In the genomic region with DNA sequence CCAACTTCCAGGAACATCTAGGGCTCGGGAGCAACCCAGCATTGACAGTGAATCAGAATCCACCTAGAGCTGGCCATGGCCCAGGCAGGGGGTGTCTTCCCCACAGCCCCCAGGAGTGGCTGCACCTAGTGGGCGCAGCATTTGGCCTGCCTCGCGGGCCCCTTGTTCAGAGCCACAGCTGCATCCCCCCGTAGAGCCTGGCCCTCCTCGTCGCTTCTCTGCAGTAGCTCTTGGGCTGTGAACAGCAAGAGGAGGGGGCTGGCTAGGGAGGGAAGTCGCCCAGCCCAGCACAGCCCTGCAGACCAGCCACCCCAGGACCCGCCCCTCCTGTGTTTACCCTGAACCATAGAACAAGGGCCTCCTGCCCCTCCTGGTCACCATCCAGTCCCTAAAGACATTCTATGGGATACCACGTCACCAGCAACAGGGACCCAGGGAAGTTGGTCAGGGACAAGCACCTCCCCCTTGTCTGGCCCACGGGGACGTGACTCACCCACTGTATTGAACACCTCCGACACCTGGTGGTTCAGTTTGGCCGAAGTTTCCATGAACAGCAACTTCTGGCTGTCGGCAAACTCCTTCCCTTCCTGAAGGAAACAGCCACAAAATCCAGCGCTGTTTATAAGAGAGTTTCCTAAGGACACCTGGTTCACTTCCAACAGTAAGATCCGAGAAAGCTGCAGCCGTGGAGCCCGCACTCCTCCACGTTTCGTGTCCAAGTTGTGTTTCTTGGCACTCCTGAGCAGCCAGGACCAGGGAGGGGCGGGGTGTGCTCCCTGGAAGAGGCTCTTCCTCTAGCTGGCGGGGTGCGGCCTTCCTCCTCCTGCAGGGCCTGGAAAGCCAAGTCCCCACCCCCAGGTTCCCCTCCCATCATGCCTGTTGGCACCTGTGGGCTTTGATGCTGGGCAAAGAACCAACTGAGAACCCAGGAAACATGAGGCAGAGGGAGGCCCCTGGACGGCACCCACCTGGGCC, we compare ENCODE assay signal across 18 cellular contexts. TPM values are rescaled to one million over a fixed set of nuclear protein-coding genes. Genes with fewer than 3 reads are reported as not detected.
A peak's percentile ranks its signal among the peaks of the same experiment; 100 is the strongest.
DNase-seq lines count a peak whose midpoint lies in the region; ATAC-seq and TF ChIP-seq lines count a peak whose summit lies in the region.
"Had no signal": no experiment of that assay in that cellular context is flagged by ENCODE, and none has a peak within 500 bp of the region (broad histone marks: within the 10 kb centered on the region; RNA-seq: fewer than 3 reads in every experiment).

No MANE protein-coding gene starts in this region.

- no peak overlapping the region for H3K18ac ChIP-seq in trophoblast cell (ENCODE audit: low read length)

- H3K23ac ChIP-seq in trophoblast cell (ENCODE audit: low read length): no peak overlapping the region

- no peak overlapping the region for H3K4me3 Mint-ChIP-seq in effector memory CD8-positive, alpha-beta T cell
- H3K4me3 Mint-ChIP-seq: activated CD4-positive, alpha-beta T cell treated with anti-CD3 and anti-CD28 coated beads for 36 hours; neural progenitor cell; T-helper 1 cell treated with Interleukin-12 subunit alpha and Interleukin-12 subunit beta and Interleukin-4 antibody, amounts not matched to agents 30 μg/mL and 1 μg/mL, for 36 hours had no signal

- peaks cover 39 to 55% of the 10 kb centered on the region in 2 donors for H3K27me3 Mint-ChIP-seq in effector memory CD8-positive, alpha-beta T cell
- H3K27me3 Mint-ChIP-seq: activated CD4-positive, alpha-beta T cell treated with anti-CD3 and anti-CD28 coated beads for 36 hours had no signal

- H3K4me1 Mint-ChIP-seq in effector memory CD8-positive, alpha-beta T cell (ENCODE audit: low read depth in 2 of 2): peaks cover 3 to 6% of the 10 kb centered on the region in 2 donors
- H3K4me1 Mint-ChIP-seq: activated CD4-positive, alpha-beta T cell treated with anti-CD3 and anti-CD28 coated beads for 36 hours had no signal

- no peaks in the 10 kb centered on the region for H4K20me1 ChIP-seq in hepatocyte (ENCODE audit: insufficient read depth, poor library complexity, severe bottlenecking)

- 81% methylated on average over 21 of the region's 25 CpGs for WGBS in hepatocyte (ENCODE audit: low lambda C conversion rate, missing lambda C conversion rate)
- no CpG with 5 or more reads among the region's 25 CpGs for WGBS in trophoblast cell (ENCODE audit: extremely low coverage, insufficient coverage, insufficient read length)

- no peak overlapping the region for H2AFZ ChIP-seq in hepatocyte
- peak overlapping the region; percentile 55 for H2AFZ ChIP-seq in trophoblast cell (ENCODE audit: insufficient read depth, low read length, poor library complexity)
- H2AFZ ChIP-seq: neural progenitor cell had no signal

- no peak overlapping the region for H3K4ac ChIP-seq in trophoblast cell (ENCODE audit: low read depth, low read length)

- H3K4me3 ChIP-seq in hepatocyte (no peak overlapping the region), trophoblast cell (ENCODE audit: low read depth, low read length) (peak overlapping the region; percentile 31)
- H3K4me3 ChIP-seq: neural progenitor cell, tibial nerve had no signal

- no peak overlapping the region for H2BK5ac ChIP-seq in trophoblast cell (ENCODE audit: low read depth, low read length, poor library complexity)

- H3K79me1 ChIP-seq in trophoblast cell (ENCODE audit: low read length): peaks cover 2% of the 10 kb centered on the region

- ATAC-seq in effector memory CD8-positive, alpha-beta T cell (replicated peaks): no peak
- no peak for ATAC-seq in GM19452 (IDR thresholded peaks at IDR 0.05; ENCODE audit: unreplicated experiment)
- ATAC-seq: activated CD4-positive, alpha-beta T cell treated with anti-CD3 and anti-CD28 coated beads for 36 hours had no signal

- in situ Hi-C loops in GM13977 (cut with MboI; ENCODE audit: low pct_unique_long_range_greater_than_20kb, low sequenced_read_pairs, unreplicated experiment): loop anchor here (10.0 kb wide), 1 partner anchor 70 kb away; no protein-coding TSS in a partner anchor

- H3K9me3 Mint-ChIP-seq in effector memory CD8-positive, alpha-beta T cell: no peaks in the 10 kb centered on the region
- H3K9me3 Mint-ChIP-seq: neural progenitor cell; T-helper 1 cell treated with Interleukin-12 subunit alpha and Interleukin-12 subunit beta and Interleukin-4 antibody, amounts not matched to agents 30 μg/mL and 1 μg/mL, for 36 hours had no signal

- peak overlapping the region; percentile 21 for H4K91ac ChIP-seq in trophoblast cell (ENCODE audit: low read depth, low read length)

- H3K4me1 ChIP-seq in hepatocyte (ENCODE audit: insufficient read depth): peaks cover 11% of the 10 kb centered on the region
- H3K4me1 ChIP-seq in trophoblast cell (ENCODE audit: control insufficient read depth in 1 of 2, insufficient read depth in 2 of 2, low read length in 2 of 2): peaks cover 9 to 10% of the 10 kb centered on the region in 2 experiments
- H3K4me1 ChIP-seq: neural progenitor cell had no signal

- no peaks in the 10 kb centered on the region for H3K79me2 ChIP-seq in hepatocyte
- no peaks in the 10 kb centered on the region for H3K79me2 ChIP-seq in trophoblast cell (ENCODE audit: control insufficient read depth, insufficient read depth, low read length, poor library complexity)

- H4K12ac ChIP-seq in trophoblast cell (ENCODE audit: low read depth, low read length): no peak overlapping the region

- H3K27me3 ChIP-seq in hepatocyte: no peaks in the 10 kb centered on the region
- H3K27me3 ChIP-seq in trophoblast cell (ENCODE audit: insufficient read depth, low read length): no peaks in the 10 kb centered on the region
- H3K27me3 ChIP-seq: neural progenitor cell, tibial nerve had no signal

- H4K8ac ChIP-seq in trophoblast cell (ENCODE audit: low read depth, low read length): no peak overlapping the region

- H3K27ac ChIP-seq in hepatocyte (peak overlapping the region; percentile 3), trophoblast cell (ENCODE audit: low read depth, low read length) (no peak overlapping the region)
- H3K27ac ChIP-seq: neural progenitor cell, tibial nerve had no signal

- no peak overlapping the region for H2AK5ac ChIP-seq in trophoblast cell (ENCODE audit: low read length)

- no peaks in the 10 kb centered on the region for H3K36me3 Mint-ChIP-seq in effector memory CD8-positive, alpha-beta T cell (ENCODE audit: insufficient read depth)
- H3K36me3 Mint-ChIP-seq: neural progenitor cell had no signal

- H3K9me2 ChIP-seq in hepatocyte (replicated peaks; ENCODE audit: insufficient read depth): no peaks in the 10 kb centered on the region

- H2BK12ac ChIP-seq in trophoblast cell (ENCODE audit: low read length): peak overlapping the region; percentile 47

- H3K9ac ChIP-seq in trophoblast cell (ENCODE audit: low read length): no peak overlapping the region
- H3K9ac ChIP-seq: neural progenitor cell had no signal

- no peak overlapping the region for H2BK120ac ChIP-seq in trophoblast cell (ENCODE audit: insufficient read depth, low read length, poor library complexity)

- H3K14ac ChIP-seq in trophoblast cell (ENCODE audit: low read length): no peak overlapping the region

- DNase-seq in Daoy (ENCODE audit: low read depth) (peak; percentile 44), astrocyte of the hippocampus (ENCODE audit: low read depth, low spot score) (peak; percentile 44), hepatocyte (ENCODE audit: low spot score) (peak; percentile 47), trophoblast cell (peak; percentile 40 to 61), GM13977 (ENCODE audit: low spot score) (no peak)
- DNase-seq in stimulated activated CD4-positive, alpha-beta T cell treated with anti-CD3 and anti-CD28 coated beads, Interleukin-1b, Interleukin-23, amount 100 ng/mL, for 48 hours: no peak
- no peak for DNase-seq in effector memory CD8-positive, alpha-beta T cell
- DNase-seq: activated CD4-positive, alpha-beta T cell treated with anti-CD3 and anti-CD28 coated beads for 36 hours; activated T-cell treated with anti-CD3 and anti-CD28 coated beads, Interleukin-2, amount 50 U/mL, for 48 hours; COR-L47; NCI-H1048; NCI-H446 had no signal

- no peaks in the 10 kb centered on the region for H3K9me3 ChIP-seq in hepatocyte (ENCODE audit: low read depth)
- no peaks in the 10 kb centered on the region for H3K9me3 ChIP-seq in trophoblast cell (ENCODE audit: insufficient read depth, low read depth, low read length)
- H3K9me3 ChIP-seq: tibial nerve had no signal

- no peaks in the 10 kb centered on the region for H3K36me3 ChIP-seq in hepatocyte (replicated peaks; ENCODE audit: insufficient read depth, low read depth)
- H3K36me3 ChIP-seq in trophoblast cell (ENCODE audit: control insufficient read depth in 1 of 2, insufficient read depth in 2 of 2, low read length in 2 of 2): peaks cover 2% of the 10 kb centered on the region in 2 experiments
- H3K36me3 ChIP-seq: neural progenitor cell, tibial nerve had no signal

- H3K27ac Mint-ChIP-seq in effector memory CD8-positive, alpha-beta T cell: no peak overlapping the region
- H3K27ac Mint-ChIP-seq: activated CD4-positive, alpha-beta T cell treated with anti-CD3 and anti-CD28 coated beads for 36 hours; T-helper 1 cell treated with Interleukin-12 subunit alpha and Interleukin-12 subunit beta and Interleukin-4 antibody, amounts not matched to agents 30 μg/mL and 1 μg/mL, for 36 hours had no signal

- H3K4me2 ChIP-seq in hepatocyte (no peak overlapping the region), trophoblast cell (ENCODE audit: low read length) (no peak overlapping the region)
- H3K4me2 ChIP-seq: neural progenitor cell had no signal

- TF ChIP-seq CTCF in hepatocyte (IDR thresholded peaks at IDR 0.05; ENCODE audit: poor library complexity) (no peak), GM13977 (IDR thresholded peaks at IDR 0.05; ENCODE audit: extremely low read depth, insufficient read depth, missing control alignments) (no peak)

RNA-seq across cellular contexts. Expression of a gene that starts 8.8 kb away (rescaled TPM):
- not detected in 2 replicates for total RNA-seq in Daoy (2014; rRNA removed; shearing (Covaris generic))
- total RNA-seq in hepatocyte: not detected in 2 replicates
- polyA plus RNA-seq in hepatocyte: not detected in 2 replicates
- polyA plus RNA-seq in trophoblast cell (2013): not detected in 2 replicates
- total RNA-seq: activated CD4-positive, alpha-beta T cell treated with anti-CD3 and anti-CD28 coated beads for 36 hours; dermis microvascular lymphatic vessel endothelial cell; frontal cortex; tibial nerve had no signal

RNA-seq across cellular contexts. Expression of a gene that starts 15.4 kb away (rescaled TPM):
- 0.40 and 2.3 TPM in 2 replicates for total RNA-seq in Daoy (2014; rRNA removed; shearing (Covaris generic))
- 56.8 and 58.3 TPM in 2 replicates for total RNA-seq in hepatocyte
- 89.6 and 99.1 TPM in 2 replicates for polyA plus RNA-seq in hepatocyte
- 15.7 and 16.1 TPM in 2 replicates for polyA plus RNA-seq in trophoblast cell (2013)

RNA-seq across cellular contexts. Expression of a gene that starts 52.2 kb away (rescaled TPM):
- 35.1 and 41.3 TPM in 2 replicates for total RNA-seq in Daoy (2014; rRNA removed; shearing (Covaris generic))
- total RNA-seq in hepatocyte: 42.7 and 49.0 TPM in 2 replicates
- polyA plus RNA-seq in hepatocyte: 64.1 and 81.4 TPM in 2 replicates
- 51.0 and 58.1 TPM in 2 replicates for polyA plus RNA-seq in trophoblast cell (2013)

Comparison
In these comparisons a context has a peak if more than half of its experiments do, and no peak if none do; other contexts are left out.
1. DNase-seq: peak in Daoy (single experiment), astrocyte of the hippocampus (single experiment), hepatocyte (single experiment) and trophoblast cell (2 of 2); none in stimulated activated CD4-positive, alpha-beta T cell treated with anti-CD3 and anti-CD28 coated beads, Interleukin-1b, Interleukin-23, amount 100 ng/mL, for 48 hours (single experiment), effector memory CD8-positive, alpha-beta T cell (0 of 3) and GM13977 (single experiment).
2. RNA of a gene that starts 15.4 kb away (total RNA-seq): 56.8 to 58.3 TPM in hepatocyte; 0.40 to 2.3 TPM in Daoy; every median in the first group is over 10 times any median in the second.